1 cellular context compared by ENCODE assay signal in genomic region chr22:17260950-17261349, GRCh38.
A peak's percentile ranks its signal among the peaks of the same experiment; 100 is the strongest.
TF ChIP-seq lines count a peak whose summit lies in the region.

No MANE protein-coding gene starts in this region.

TF ChIP-seq in H1, 55 proteins besides CTCF, POLR2A, EP300 and RAD21:
- TF ChIP-seq TCF12 (IDR thresholded peaks at IDR 0.05; ENCODE audit: low read depth, low read length) = no peak
- TF ChIP-seq CBX5 (IDR thresholded peaks at IDR 0.05; ENCODE audit: low read depth, low read length) = no peak
- TF ChIP-seq SIN3A (conservative IDR thresholded peaks at IDR 0.05 in 1 of 2, IDR thresholded peaks at IDR 0.05 in 1 of 2; ENCODE audit: low read depth in 1 of 2, low read length in 2 of 2) = no peak
- peak; percentile 31; the same call in 1 of the 2 replicates for TF ChIP-seq YY1 (IDR thresholded peaks at IDR 0.05; ENCODE audit: low read depth, low read length)
- no peak for TF ChIP-seq TAF7 (optimal IDR thresholded peaks at IDR 0.05; ENCODE audit: borderline replicate concordance, low read depth, low read length)
- no peak for TF ChIP-seq SP1 (IDR thresholded peaks at IDR 0.05; ENCODE audit: low read depth, low read length)
- TF ChIP-seq KDM5A (IDR thresholded peaks at IDR 0.05; ENCODE audit: low read length) = no peak
